Comparison of ENCODE assay signal across 9 cellular contexts in the genomic region with DNA sequence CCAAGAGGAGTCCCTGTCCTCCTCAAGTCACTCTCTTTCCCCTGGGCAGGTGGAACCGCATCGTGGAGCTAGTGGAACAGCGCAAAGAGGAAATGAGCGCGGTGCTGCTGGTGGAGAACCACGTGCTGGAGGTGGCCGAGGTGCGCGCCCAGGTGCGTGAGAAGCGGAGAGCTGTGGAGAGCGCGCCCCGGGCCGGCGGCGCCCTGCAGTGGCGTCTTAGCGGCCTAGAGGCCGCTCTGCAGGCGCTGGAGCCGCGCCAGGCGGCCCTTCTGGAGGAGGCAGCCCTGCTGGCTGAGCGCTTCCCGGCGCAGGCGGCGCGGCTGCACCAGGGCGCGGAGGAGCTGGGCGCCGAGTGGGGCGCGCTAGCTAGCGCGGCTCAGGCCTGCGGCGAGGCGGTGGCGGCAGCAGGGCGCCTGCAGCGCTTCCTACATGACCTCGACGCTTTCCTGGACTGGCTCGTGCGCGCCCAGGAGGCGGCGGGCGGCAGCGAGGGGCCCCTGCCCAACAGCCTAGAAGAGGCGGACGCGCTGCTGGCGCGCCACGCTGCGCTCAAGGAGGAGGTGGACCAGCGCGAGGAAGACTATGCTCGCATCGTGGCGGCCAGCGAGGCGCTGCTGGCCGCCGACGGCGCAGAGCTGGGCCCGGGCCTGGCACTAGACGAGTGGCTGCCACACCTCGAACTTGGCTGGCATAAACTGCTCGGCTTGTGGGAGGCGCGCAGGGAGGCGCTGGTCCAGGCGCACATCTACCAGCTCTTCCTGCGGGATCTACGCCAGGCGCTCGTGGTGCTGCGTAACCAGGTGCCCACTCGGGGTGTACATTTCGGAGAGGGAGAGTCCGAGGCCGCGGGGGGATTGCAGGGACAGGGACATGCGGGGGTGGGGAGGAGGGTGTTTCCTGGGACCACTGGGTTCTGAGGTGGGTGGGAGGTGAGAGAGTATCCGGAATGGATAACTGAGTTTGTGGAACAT. TPM values are rescaled to one million over a fixed set of nuclear protein-coding genes. Genes with fewer than 3 reads are reported as not detected.
DNase-seq lines count a peak whose midpoint lies in the region; ATAC-seq and TF ChIP-seq lines count a peak whose summit lies in the region.
"Had no signal": no experiment of that assay in that cellular context is flagged by ENCODE, and none has a peak within 500 bp of the region (broad histone marks: within the 10 kb centered on the region; RNA-seq: fewer than 3 reads in every experiment).

No MANE protein-coding gene starts in this region.

- peak; percentile 59 for ATAC-seq in mucosa of descending colon
- no peak for ATAC-seq in sciatic nerve
- no peak for ATAC-seq in GM21423 (IDR thresholded peaks at IDR 0.05; ENCODE audit: unreplicated experiment)

- intact Hi-C loops in mucosa of descending colon (cut with DNase I, micrococcal nuclease) = no loop called here
- intact Hi-C loops in sciatic nerve (cut with DNase I) = loop anchor here (10.0 kb wide), 1 partner anchor 75 kb away; no protein-coding TSS in a partner anchor

- no peak overlapping the region for H3K4me3 ChIP-seq in mucosa of descending colon

- H3K36me3 ChIP-seq in mucosa of descending colon (ENCODE audit: low read depth) = no peaks in the 10 kb centered on the region

- DNase-seq in ELF-1 (ENCODE audit: low read depth, low spot score) = peak; percentile 78
- peak; percentile 5 for DNase-seq in LHCN-M2 (ENCODE audit: low read depth)
- peak; percentile 41 for DNase-seq in dermis blood vessel endothelial cell
- peak in 1 of 3 donors; percentile 42 for DNase-seq in mucosa of descending colon
- no peak for DNase-seq in NCI-H345 treated with DMSO at 0.1 percent for 48 hours (lab: John Stamatoyannopoulos, UW; ENCODE audit: unreplicated experiment)
- no peak for DNase-seq in sciatic nerve (ENCODE audit: low spot score)
- DNase-seq: activated gamma-delta T cell, occipital lobe had no signal

- no peaks in the 10 kb centered on the region for H3K9me3 ChIP-seq in mucosa of descending colon

- peaks cover 5% of the 10 kb centered on the region for H3K4me1 ChIP-seq in mucosa of descending colon (ENCODE audit: low read depth)

- TF ChIP-seq CTCF in mucosa of descending colon (IDR thresholded peaks at IDR 0.05) = no peak

RNA-seq across cellular contexts. Expression of a gene that starts 52.8 kb away (rescaled TPM):
- 0.34 and 0.38 TPM in 2 replicates for total RNA-seq in LHCN-M2 (2014; rRNA removed)
- polyA plus RNA-seq in LHCN-M2 (2012) = 0.67 TPM
- 0.05 and 0.17 TPM in 2 replicates for total RNA-seq in dermis blood vessel endothelial cell
- total RNA-seq in mucosa of descending colon = 1 to 10 TPM in 1 of 3 donors, under 1 TPM in 2; 0.29 to 4.1 (median 0.82) TPM
- 20.9 TPM for total RNA-seq in sciatic nerve

RNA-seq across cellular contexts. Expression of a gene that starts 54.1 kb away (rescaled TPM):
- total RNA-seq in LHCN-M2 (2014; rRNA removed) = 83.3 and 92.0 TPM in 2 replicates
- 149 TPM for polyA plus RNA-seq in LHCN-M2 (2012)
- 43.0 and 58.7 TPM in 2 replicates for total RNA-seq in dermis blood vessel endothelial cell
- 10 to 100 TPM; 70.9 to 87.6 (median 76.8) TPM for total RNA-seq in mucosa of descending colon
- 83.8 TPM for total RNA-seq in sciatic nerve

RNA-seq across cellular contexts. Expression of a gene that starts 57.0 kb away (rescaled TPM):
- total RNA-seq in LHCN-M2 (2014; rRNA removed) (63.5 and 85.6 TPM in 2 replicates), dermis blood vessel endothelial cell (27.7 and 67.0 TPM in 2 replicates), mucosa of descending colon (10 to 100 TPM; 58.1 to 70.6 (median 62.2) TPM), sciatic nerve (58.7 TPM)
- 89.2 TPM for polyA plus RNA-seq in LHCN-M2 (2012)

Comparison
In these comparisons a context has a peak if more than half of its experiments do, and no peak if none do; other contexts are left out.
1. DNase-seq: peak in ELF-1 (single experiment), LHCN-M2 (single experiment) and dermis blood vessel endothelial cell (single experiment); none in NCI-H345 treated with DMSO at 0.1 percent for 48 hours (single experiment) and sciatic nerve (single experiment).